ENCODE assay signal across 21 cellular contexts in genomic region chr10:46250481-46250880, GRCh38. TPM values are rescaled to one million over a fixed set of nuclear protein-coding genes. Genes with fewer than 3 reads are reported as not detected.
DNase-seq lines count a peak whose midpoint lies in the region; ATAC-seq, FAIRE-seq and TF ChIP-seq lines count a peak whose summit lies in the region.
"Had no signal": no experiment of that assay in that cellular context is flagged by ENCODE, and none has a peak within 500 bp of the region (broad histone marks: within the 10 kb centered on the region; RNA-seq: fewer than 3 reads in every experiment).

No MANE protein-coding gene starts in this region.

- no peaks in the 10 kb centered on the region for H3K79me2 ChIP-seq in K562 (ENCODE audit: control insufficient read depth, insufficient read depth, low read length)

- TF ChIP-seq RAD21 in K562 (CRISPR knock-in tag; conservative IDR thresholded peaks at IDR 0.05 in 1 of 2, IDR thresholded peaks at IDR 0.05 in 1 of 2) = no peak

- CTCF ChIA-PET in K562 (lab: Yijun Ruan, JAX; ENCODE audit: low intra/inter-chr PET ratio) = no interaction called here

- H4K20me1 ChIP-seq in K562 (replicated peaks; ENCODE audit: control insufficient read depth, insufficient read depth, low read length) = no peaks in the 10 kb centered on the region; the same call in 1 of the 2 replicates

- POLR2A ChIA-PET in K562 (lab: Yijun Ruan, JAX) = interaction anchor here (0.9 kb wide), 2 partner anchors 8 to 16 kb away, joined by 3 read pairs; no protein-coding TSS in a partner anchor

- H3K4me3 ChIP-seq in right atrium auricular region (no peak overlapping the region), K562 (no peak overlapping the region), lower leg skin (ENCODE audit: low read depth, poor library complexity, severe bottlenecking) (no peak overlapping the region), vagina (no peak overlapping the region)
- H3K4me3 ChIP-seq: GM23248 had no signal

- H3K27ac ChIP-seq in right atrium auricular region (no peak overlapping the region), K562 (ENCODE audit: extremely low read depth, low read depth, low read length) (no peak overlapping the region), vagina (no peak overlapping the region)
- H3K27ac ChIP-seq: C4-2B, GM23248 had no signal

- no peak for TF ChIP-seq POLR2A in K562 (conservative IDR thresholded peaks at IDR 0.05)
- no peak for TF ChIP-seq POLR2A in lower leg skin (IDR thresholded peaks at IDR 0.05)
- no peak for TF ChIP-seq POLR2A in vagina (IDR thresholded peaks at IDR 0.05)

- ATAC-seq in Right ventricle myocardium superior (ENCODE audit: poor library complexity) (no peak), K562 (no peak), HG03045 (IDR thresholded peaks at IDR 0.05; ENCODE audit: unreplicated experiment) (no peak)
- ATAC-seq: HCT116 had no signal

- no peak for TF ChIP-seq EP300 in K562 (IDR thresholded peaks at IDR 0.05; ENCODE audit: low read length)

- peak; percentile 32 for DNase-seq in right atrium auricular region (ENCODE audit: low spot score)
- no peak for DNase-seq in Right ventricle myocardium superior
- no peak for DNase-seq in K562 (ENCODE audit: extremely low read depth in 1 of 4, low spot score in 3 of 4)
- peak; percentile 4 to 60 for DNase-seq in lower leg skin (ENCODE audit: low spot score in 2 of 2)
- DNase-seq in vagina (ENCODE audit: extremely low spot score in 2 of 2) = peak; percentile 74 to 79
- no peak for DNase-seq in NCI-H524 (lab: John Stamatoyannopoulos, UW)
- DNase-seq: BE2C, COR-L47, DMS153, DMS79 treated with DMSO at 0.1 percent for 48 hours, EL, GM23248 had no signal

- no peak for FAIRE-seq in K562 (lab: Jason Lieb, UNC)
- FAIRE-seq: A204.1, D721Med, G401.6, GM12891, H54 had no signal

- H3K27me3 ChIP-seq in right atrium auricular region = no peaks in the 10 kb centered on the region
- peaks cover 8 to 71% of the 10 kb centered on the region in 2 experiments for H3K27me3 ChIP-seq in K562 (ENCODE audit: control insufficient read depth in 2 of 2, insufficient read depth in 2 of 2, low read length in 2 of 2)
- no peaks in the 10 kb centered on the region for H3K27me3 ChIP-seq in vagina
- H3K27me3 ChIP-seq: BE2C had no signal

- H3K9me3 ChIP-seq in right atrium auricular region = no peaks in the 10 kb centered on the region
- no peaks in the 10 kb centered on the region for H3K9me3 ChIP-seq in K562 (replicated peaks; ENCODE audit: control insufficient read depth, insufficient read depth, low read depth, low read length)
- H3K9me3 ChIP-seq in vagina = no peaks in the 10 kb centered on the region
- H3K9me3 ChIP-seq: BE2C had no signal

- BruUV-seq in K562 (replicated peaks; lab: Mats Ljungman, UMichigan) = no TSS peak

- H3K9ac ChIP-seq in K562 (ENCODE audit: insufficient read depth in 1 of 2, low read depth in 2 of 2, low read length in 2 of 2) = no peak overlapping the region
- H3K9ac ChIP-seq: GM23248 had no signal

- H3K4me1 ChIP-seq in right atrium auricular region (peaks cover 0 to 12% of the 10 kb centered on the region in 2 donors), K562 (replicated peaks in 1 of 2; ENCODE audit: control insufficient read depth in 2 of 2, insufficient read depth in 2 of 2, low read length in 2 of 2) (peaks cover 2 to 5% of the 10 kb centered on the region in 2 experiments; a peak in 3 of 5 replicates), vagina (no peaks in the 10 kb centered on the region)

- intact Hi-C loops in Right ventricle myocardium superior (cut with DNase I) (no loop called here), K562 (cut with micrococcal nuclease) (no loop called here), lower leg skin (cut with DNase I; ENCODE audit: low total_unique reads) (no loop called here), vagina (cut with DNase I) (no loop called here)

- no peak overlapping the region for H3K4me2 ChIP-seq in K562 (ENCODE audit: insufficient read depth, low read length)

- in situ Hi-C loops in K562 (cut with MboI) = no loop called here

- no peak overlapping the region for H2AFZ ChIP-seq in K562 (ENCODE audit: low read depth, low read length)
- H2AFZ ChIP-seq: GM23248 had no signal

- H3K36me3 ChIP-seq in right atrium auricular region = no peaks in the 10 kb centered on the region
- no peaks in the 10 kb centered on the region for H3K36me3 ChIP-seq in K562 (ENCODE audit: control insufficient read depth, insufficient read depth, low read length)
- no peaks in the 10 kb centered on the region for H3K36me3 ChIP-seq in vagina
- H3K36me3 ChIP-seq: BE2C had no signal

- 4% methylated on average over 5 of the region's 5 CpGs for WGBS in K562 (ENCODE audit: insufficient coverage, low coverage, missing lambda C conversion rate)
- 75 to 95% methylated on average over 5 of the region's 5 CpGs for WGBS in lower leg skin, 2 donors

- H3K9me1 ChIP-seq in K562 (ENCODE audit: control insufficient read depth, insufficient read depth, low read length) = no peaks in the 10 kb centered on the region

- TF ChIP-seq CTCF in right atrium auricular region (IDR thresholded peaks at IDR 0.05) = no peak
- no peak for TF ChIP-seq CTCF in K562 (IDR thresholded peaks at IDR 0.05 in 2 of 3, conservative IDR thresholded peaks at IDR 0.05 in 1 of 3; ENCODE audit: insufficient read depth in 2 of 3, low read depth in 1 of 3, low read length in 3 of 3)
- no peak for TF ChIP-seq CTCF in lower leg skin (IDR thresholded peaks at IDR 0.05)
- TF ChIP-seq CTCF in vagina (IDR thresholded peaks at IDR 0.05) = no peak

TF ChIP-seq in K562, 482 proteins besides CTCF, POLR2A, EP300 and RAD21:
- TF ChIP-seq ATF3 (IDR thresholded peaks at IDR 0.05) (peak; percentile 35; the same call in 1 of the 2 replicates), ATF3 (CRISPR knock-in tag; conservative IDR thresholded peaks at IDR 0.05) (no peak), ZNF124 (CRISPR knock-in tag; IDR thresholded peaks at IDR 0.05) (no peak), SOX6 (IDR thresholded peaks at IDR 0.05) (0 out of 2 replicates have a peak, but pooled peaks have one; percentile 18), BHLHE40 (IDR thresholded peaks at IDR 0.05; ENCODE audit: low read length) (0 out of 2 replicates have a peak, but pooled peaks have one; percentile 14), ATF7 (IDR thresholded peaks at IDR 0.05) (peak; percentile 79; the same call in 1 of the 2 replicates)

RNA-seq across cellular contexts. Expression of gene ANTXRL, which starts 36.3 kb away (rescaled TPM):
- not detected for total RNA-seq in right atrium auricular region
- total RNA-seq in Right ventricle myocardium superior = not detected
- total RNA-seq in K562 (2011; cell fraction: chromatin; rRNA removed; ENCODE audit: low replicate concordance) = not detected in 2 replicates
- total RNA-seq in K562 (2011; cell fraction: nucleolus; rRNA removed) = not detected in 2 replicates
- not detected in 2 replicates for total RNA-seq in K562 (2011; cell fraction: nucleoplasm; rRNA removed)
- total RNA-seq in K562 (2014; rRNA removed) = not detected in 2 replicates
- not detected in 2 replicates for total RNA-seq in K562 (2014; rRNA removed; fragmentation: Illumina TruSeq; extraction: Trizol)
- total RNA-seq in K562 (2015; rRNA removed; fragmentation: Illumina TruSeq; extraction: Trizol) = not detected in 2 replicates
- total RNA-seq in K562 (2021) = not detected in 2 replicates
- not detected in 2 replicates for polyA plus RNA-seq in K562 (2011; rRNA removed)
- not detected in 2 replicates for polyA plus RNA-seq in K562 (2011; cell fraction: cytosol; rRNA removed)
- not detected in 2 replicates for polyA plus RNA-seq in K562 (2011; cell fraction: nucleus; rRNA removed)
- polyA plus RNA-seq in K562 (2012) = 0.07 TPM in 1 of 2 replicates, not detected in the other
- polyA plus RNA-seq in K562 (2014; fragmentation: Illumina TruSeq; extraction: Trizol) = not detected in 2 replicates
- not detected for polyA plus RNA-seq in K562 (2014; fragmentation: Nextera tagmentation; extraction: Ambion mirVana)
- not detected in 2 replicates for polyA plus RNA-seq in K562 (2014; rRNA removed)
- not detected in 2 replicates for polyA minus RNA-seq in K562 (2011; rRNA and poly(A)+ RNA removed)
- not detected in 2 replicates for polyA minus RNA-seq in K562 (2011; cell fraction: cytosol; rRNA and poly(A)+ RNA removed)
- not detected in 2 replicates for polyA minus RNA-seq in K562 (2011; cell fraction: nucleus; rRNA and poly(A)+ RNA removed)
- total RNA-seq in lower leg skin = not detected
- not detected for total RNA-seq in vagina
- total RNA-seq: CD4-positive, alpha-beta memory T cell; GM23248 had no signal
- polyA plus RNA-seq: CD4-positive, alpha-beta memory T cell; GM23248 had no signal

Comparison
In these comparisons a context has a peak if more than half of its experiments do, and no peak if none do; other contexts are left out.
1. DNase-seq: peak in right atrium auricular region (single experiment), lower leg skin (2 of 2) and vagina (2 of 2); none in Right ventricle myocardium superior (single experiment), K562 (0 of 4) and NCI-H524 (0 of 2).